In genomic region chr10:119113805-119114732, GRCh38 we compare ENCODE assay signal across 10 cellular contexts. TPM values are rescaled to one million over a fixed set of nuclear protein-coding genes. Genes with fewer than 3 reads are reported as not detected.
DNase-seq lines count a peak whose midpoint lies in the region; ATAC-seq and TF ChIP-seq lines count a peak whose summit lies in the region.
"Had no signal": no experiment of that assay in that cellular context is flagged by ENCODE, and none has a peak within 500 bp of the region (broad histone marks: within the 10 kb centered on the region; RNA-seq: fewer than 3 reads in every experiment).

No MANE protein-coding gene starts in this region.

- H3K27me3 ChIP-seq in DND-41 (ENCODE audit: insufficient read depth, low read length, poor library complexity) (no peaks in the 10 kb centered on the region), psoas muscle (ENCODE audit: insufficient read depth in 3 of 3, low read length in 2 of 3) (no peaks in the 10 kb centered on the region)

- WGBS in psoas muscle, 3 donors = 77 to 86% (median 84%) methylated on average over 11 of the region's 11 CpGs

- intact Hi-C loops in psoas muscle (cut with DNase I) = no loop called here

- ATAC-seq in DND-41 (ENCODE audit: insufficient read depth, low read depth) = peak; percentile 56; the same call in 2 of the 3 replicates
- ATAC-seq in psoas muscle = peak; percentile 71 to 94 (median 85)
- ATAC-seq in GM21515 (IDR thresholded peaks at IDR 0.05; ENCODE audit: unreplicated experiment) = no peak
- no peak for ATAC-seq in HG02938 (IDR thresholded peaks at IDR 0.05; ENCODE audit: unreplicated experiment)

- H3K4me3 ChIP-seq in DND-41 (ENCODE audit: low read depth in 1 of 2, low read length in 2 of 2) (no peak overlapping the region), psoas muscle (no peak overlapping the region)

- H3K4me2 ChIP-seq in DND-41 (ENCODE audit: insufficient read depth, low read length) = no peak overlapping the region

- H3K36me3 ChIP-seq in DND-41 (ENCODE audit: insufficient read depth, low read length) = peaks cover 93% of the 10 kb centered on the region
- H3K36me3 ChIP-seq in psoas muscle (ENCODE audit: insufficient read depth in 1 of 2, low read depth in 1 of 2) = peaks cover 2 to 79% of the 10 kb centered on the region in 2 donors

- H3K4me1 ChIP-seq in DND-41 (ENCODE audit: insufficient read depth, low read length) = peaks cover 14% of the 10 kb centered on the region
- H3K4me1 ChIP-seq in psoas muscle = peaks cover 7% of the 10 kb centered on the region

- no peaks in the 10 kb centered on the region for H4K20me1 ChIP-seq in DND-41 (ENCODE audit: insufficient read depth, low read length)

- no peak for TF ChIP-seq CTCF in DND-41 (IDR thresholded peaks at IDR 0.05; ENCODE audit: borderline replicate concordance, extremely low read depth, low read length, poor library complexity, severe bottlenecking)
- no peak for TF ChIP-seq CTCF in psoas muscle (IDR thresholded peaks at IDR 0.05)

- H3K27ac ChIP-seq in DND-41 (ENCODE audit: low read length) (peak overlapping the region; percentile 64), psoas muscle (peak overlapping the region; percentile 73)

- peaks cover 53% of the 10 kb centered on the region; the same call in 1 of the 2 replicates for H3K79me2 ChIP-seq in DND-41 (ENCODE audit: insufficient read depth, low read length)

- no peak overlapping the region for H2AFZ ChIP-seq in DND-41 (ENCODE audit: low read depth, low read length)

- H3K9me3 ChIP-seq in DND-41 (ENCODE audit: insufficient read depth, low read length, severe bottlenecking) = no peaks in the 10 kb centered on the region
- no peaks in the 10 kb centered on the region for H3K9me3 ChIP-seq in psoas muscle

- DNase-seq in DND-41 (no peak), NOMO-1 (lab: John Stamatoyannopoulos, UW; ENCODE audit: unreplicated experiment in 2 of 2) (peak; percentile 79 to 80), dedifferentiated amniotic fluid mesenchymal stem cell (ENCODE audit: extremely low spot score) (peak; percentile 90), psoas muscle (no peak), SK-N-DZ (ENCODE audit: low spot score) (no peak), NK-92 (lab: John Stamatoyannopoulos, UW; ENCODE audit: unreplicated experiment) (no peak)
- DNase-seq: activated T-cell treated with anti-CD3 and anti-CD28 coated beads, Interleukin-2, amount 50 U/mL, for 4 hours; glutamatergic neuron had no signal

- H3K9ac ChIP-seq in DND-41 (ENCODE audit: low read depth, low read length) = no peak overlapping the region

RNA-seq across cellular contexts. Expression of gene DENND10, which starts 10.2 kb away (rescaled TPM):
- 10 to 100 TPM; 13.9 to 22.1 (median 20.1) TPM for total RNA-seq in psoas muscle
- polyA plus RNA-seq in psoas muscle = 10 to 100 TPM in 2 of 3 donors, 1 to 10 TPM in 1; 6.6 to 27.9 (median 12.9) TPM
- polyA plus RNA-seq in SK-N-DZ (2014; cell fraction: cytosol; rRNA removed) = 32.5 and 47.3 TPM in 2 replicates
- polyA plus RNA-seq in SK-N-DZ (2014; cell fraction: nucleus; rRNA removed) = 32.4 and 46.4 TPM in 2 replicates

RNA-seq across cellular contexts. Expression of gene EIF3A, which starts 33.5 kb away (rescaled TPM):
- total RNA-seq in psoas muscle = 100 to 1,000 TPM; 148 to 226 (median 190) TPM
- polyA plus RNA-seq in psoas muscle = 100 to 1,000 TPM in 2 of 3 donors, 10 to 100 TPM in 1; 71.3 to 120 (median 108) TPM
- polyA plus RNA-seq in SK-N-DZ (2014; cell fraction: cytosol; rRNA removed) = 56.2 and 60.4 TPM in 2 replicates
- polyA plus RNA-seq in SK-N-DZ (2014; cell fraction: nucleus; rRNA removed) = 38.7 and 57.2 TPM in 2 replicates

RNA-seq across cellular contexts. Expression of gene SFXN4, which starts 51.4 kb away (rescaled TPM):
- 10 to 100 TPM; 37.1 to 48.9 (median 43.9) TPM for total RNA-seq in psoas muscle
- polyA plus RNA-seq in psoas muscle = 10 to 100 TPM; 49.0 to 67.2 (median 65.7) TPM
- polyA plus RNA-seq in SK-N-DZ (2014; cell fraction: cytosol; rRNA removed) = 47.9 and 341 TPM in 2 replicates
- polyA plus RNA-seq in SK-N-DZ (2014; cell fraction: nucleus; rRNA removed) = 126 and 295 TPM in 2 replicates

Comparison
In these comparisons a context has a peak if more than half of its experiments do, and no peak if none do; other contexts are left out.
1. ATAC-seq: peak in DND-41 (single experiment) and psoas muscle (4 of 4); none in GM21515 (single experiment) and HG02938 (single experiment).
2. DNase-seq: peak in NOMO-1 (2 of 2) and dedifferentiated amniotic fluid mesenchymal stem cell (single experiment); none in DND-41 (single experiment), psoas muscle (0 of 2), SK-N-DZ (single experiment) and NK-92 (single experiment).